ENCODE assay signal across 15 cellular contexts in the genomic region with DNA sequence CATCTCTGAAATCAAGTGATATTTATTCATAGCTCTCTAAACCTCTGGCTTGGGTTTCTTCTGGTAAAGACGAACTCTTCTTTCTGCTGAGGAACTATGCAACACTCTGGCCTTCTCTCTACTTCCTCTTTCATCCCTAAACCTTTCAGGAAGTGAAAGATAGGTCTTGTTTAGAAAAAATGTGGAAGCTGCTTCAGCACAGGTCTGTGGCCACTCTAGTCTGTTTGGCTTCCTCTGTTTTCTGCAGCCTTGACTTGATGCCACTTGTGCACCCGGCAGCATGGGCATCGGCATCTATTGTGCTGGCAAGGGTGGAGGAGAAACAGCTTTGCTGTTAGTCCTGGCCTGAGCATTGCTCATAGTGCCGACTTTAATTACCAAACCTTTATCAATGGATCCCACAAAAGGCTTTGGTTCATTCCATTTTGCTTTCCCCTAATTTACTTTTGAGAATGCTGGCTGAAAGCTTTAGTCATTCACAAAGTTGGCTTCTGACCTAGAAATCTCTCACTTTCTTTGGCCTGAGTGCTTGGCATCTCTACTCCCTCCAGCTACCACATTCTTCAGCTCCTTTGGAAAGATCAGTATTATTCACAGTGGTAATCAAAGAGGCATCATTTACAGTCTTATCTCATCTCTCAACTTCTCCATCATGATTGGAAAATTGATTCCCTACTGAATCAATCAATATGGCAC. TPM values are rescaled to one million over a fixed set of nuclear protein-coding genes. Genes with fewer than 3 reads are reported as not detected.
DNase-seq lines count a peak whose midpoint lies in the region; ATAC-seq lines count a peak whose summit lies in the region.
"Had no signal": no experiment of that assay in that cellular context is flagged by ENCODE, and none has a peak within 500 bp of the region (broad histone marks: within the 10 kb centered on the region; RNA-seq: fewer than 3 reads in every experiment).

No MANE protein-coding gene starts in this region.

- peak overlapping the region; percentile 82 for H2AFZ ChIP-seq in Karpas-422 (ENCODE audit: low read length)

- H3K36me3 ChIP-seq in Karpas-422 (ENCODE audit: insufficient read depth, low read length): peaks cover 4% of the 10 kb centered on the region; the same call in 1 of the 2 replicates

- H3K4me1 ChIP-seq in Karpas-422 (ENCODE audit: low read length): peaks cover 18% of the 10 kb centered on the region
- H3K4me1 ChIP-seq: foreskin keratinocyte, testis had no signal

- H3K9me2 ChIP-seq in Karpas-422 (replicated peaks; ENCODE audit: insufficient read depth, low read length): no peaks in the 10 kb centered on the region

- no peaks in the 10 kb centered on the region for H3K36me3 Mint-ChIP-seq in effector memory CD8-positive, alpha-beta T cell (ENCODE audit: insufficient read depth)
- H3K36me3 Mint-ChIP-seq: activated naive CD4-positive, alpha-beta T cell treated with anti-CD3 and anti-CD28 coated beads, Interleukin-2, amount 10 ng/mL, durations not matched to agents 7 days and 5 days; CD4-positive, CD25-positive, alpha-beta regulatory T cell had no signal

- no peak overlapping the region for H3K4me3 Mint-ChIP-seq in effector memory CD8-positive, alpha-beta T cell
- H3K4me3 Mint-ChIP-seq: activated naive CD4-positive, alpha-beta T cell treated with anti-CD3 and anti-CD28 coated beads, Interleukin-2, amount 10 ng/mL, durations not matched to agents 7 days and 5 days; CD4-positive, CD25-positive, alpha-beta regulatory T cell had no signal

- H3K9me3 ChIP-seq in Karpas-422 (ENCODE audit: low read length): peaks cover 7% of the 10 kb centered on the region
- H3K9me3 ChIP-seq: testis had no signal

- H3K4me1 Mint-ChIP-seq in effector memory CD8-positive, alpha-beta T cell (ENCODE audit: low read depth in 2 of 2): no peaks in the 10 kb centered on the region
- H3K4me1 Mint-ChIP-seq: activated naive CD4-positive, alpha-beta T cell treated with anti-CD3 and anti-CD28 coated beads, Interleukin-2, amount 10 ng/mL, durations not matched to agents 7 days and 5 days; CD4-positive, CD25-positive, alpha-beta regulatory T cell had no signal

- DNase-seq in Karpas-422 (peak; percentile 86), SIG-M5 (lab: John Stamatoyannopoulos, UW) (peak; percentile 90), globus pallidus (ENCODE audit: low spot score) (peak; percentile 73), superior temporal gyrus (ENCODE audit: extremely low spot score) (peak; percentile 17)
- DNase-seq in effector memory CD8-positive, alpha-beta T cell: no peak
- DNase-seq: activated naive CD4-positive, alpha-beta T cell treated with anti-CD3 and anti-CD28 coated beads, Interleukin-2, amount 10 ng/mL, durations not matched to agents 7 days and 5 days; CD4-positive, CD25-positive, alpha-beta regulatory T cell; effector CD8-positive, alpha-beta T cell; foreskin keratinocyte; NCI-H1048; NCI-H2171 treated with DMSO at 0.1 percent for 48 hours; testis had no signal

- peak overlapping the region; percentile 58 for H3K9ac ChIP-seq in Karpas-422 (ENCODE audit: low read length)

- peak overlapping the region; percentile 26; the same call in 1 of the 2 replicates for H3K4me3 ChIP-seq in Karpas-422 (ENCODE audit: low read length)
- H3K4me3 ChIP-seq: testis had no signal

- no peaks in the 10 kb centered on the region for H4K20me1 ChIP-seq in Karpas-422 (ENCODE audit: insufficient read depth, low read depth, low read length)

- H3K79me2 ChIP-seq in Karpas-422 (ENCODE audit: low read length): no peaks in the 10 kb centered on the region

- no peaks in the 10 kb centered on the region for H3K27me3 Mint-ChIP-seq in effector memory CD8-positive, alpha-beta T cell
- H3K27me3 Mint-ChIP-seq: activated naive CD4-positive, alpha-beta T cell treated with anti-CD3 and anti-CD28 coated beads, Interleukin-2, amount 10 ng/mL, durations not matched to agents 7 days and 5 days; CD4-positive, CD25-positive, alpha-beta regulatory T cell had no signal

- H3K27ac Mint-ChIP-seq in effector memory CD8-positive, alpha-beta T cell: no peak overlapping the region
- H3K27ac Mint-ChIP-seq: activated naive CD4-positive, alpha-beta T cell treated with anti-CD3 and anti-CD28 coated beads, Interleukin-2, amount 10 ng/mL, durations not matched to agents 7 days and 5 days; CD4-positive, CD25-positive, alpha-beta regulatory T cell had no signal

- peak overlapping the region; percentile 52 for H3K4me2 ChIP-seq in Karpas-422 (ENCODE audit: low read depth, low read length, poor library complexity, severe bottlenecking)

- H3K9me3 Mint-ChIP-seq in effector memory CD8-positive, alpha-beta T cell: peaks cover 13 to 21% of the 10 kb centered on the region in 2 donors

- no peaks in the 10 kb centered on the region for H3K27me3 ChIP-seq in Karpas-422 (ENCODE audit: low read length)
- H3K27me3 ChIP-seq: testis had no signal

- ATAC-seq in HG02840 (IDR thresholded peaks at IDR 0.05; ENCODE audit: low FRiP score, unreplicated experiment) (no peak), HG02588 (IDR thresholded peaks at IDR 0.05; ENCODE audit: unreplicated experiment) (no peak)
- ATAC-seq in effector memory CD8-positive, alpha-beta T cell (replicated peaks): no peak
- ATAC-seq: foreskin keratinocyte had no signal

- peak overlapping the region; percentile 61 for H3K27ac ChIP-seq in Karpas-422 (ENCODE audit: low read length)
- H3K27ac ChIP-seq: foreskin keratinocyte, testis had no signal

RNA-seq across cellular contexts. Expression of gene GPR39, which starts 32.0 kb away (rescaled TPM):
- 0.34 TPM in 1 of 2 replicates, not detected in the other for total RNA-seq in Karpas-422 (2014; rRNA removed; shearing (Covaris generic); ENCODE audit: low replicate concordance)
- total RNA-seq: CD4-positive, CD25-positive, alpha-beta regulatory T cell; mononuclear cell had no signal

Comparison
In these comparisons a context has a peak if more than half of its experiments do, and no peak if none do; other contexts are left out.
1. DNase-seq: peak in Karpas-422 (single experiment), SIG-M5 (single experiment), globus pallidus (single experiment) and superior temporal gyrus (single experiment); none in effector memory CD8-positive, alpha-beta T cell (0 of 3).